In genomic region chr6:87731818-87732661, GRCh38 we compare ENCODE assay signal across 8 cellular contexts. TPM values are rescaled to one million over a fixed set of nuclear protein-coding genes. Genes with fewer than 3 reads are reported as not detected.
A peak's percentile ranks its signal among the peaks of the same experiment; 100 is the strongest.
DNase-seq lines count a peak whose midpoint lies in the region; ATAC-seq and FAIRE-seq lines count a peak whose summit lies in the region.

No MANE protein-coding gene starts in this region.

- peaks cover 6% of the 10 kb centered on the region for H3K9me3 Mint-ChIP-seq in T-helper 1 cell treated with Interleukin-12 subunit alpha and Interleukin-12 subunit beta and Interleukin-4 antibody, amounts not matched to agents 30 μg/mL and 1 μg/mL, for 36 hours

- H3K36me3 Mint-ChIP-seq in T-helper 1 cell treated with Interleukin-12 subunit alpha and Interleukin-12 subunit beta and Interleukin-4 antibody, amounts not matched to agents 30 μg/mL and 1 μg/mL, for 36 hours (ENCODE audit: low read depth) = peaks cover 5% of the 10 kb centered on the region

- ATAC-seq in activated CD4-positive, CD25-positive, alpha-beta regulatory T cell treated with anti-CD3 and anti-CD28 coated beads, Interleukin-2, amount 50 U/mL, for 24 hours = peak; percentile 38 to 55
- peak; percentile 79 for ATAC-seq in HG02610 (IDR thresholded peaks at IDR 0.05; ENCODE audit: unreplicated experiment)

- H3K27me3 Mint-ChIP-seq in T-helper 1 cell treated with Interleukin-12 subunit alpha and Interleukin-12 subunit beta and Interleukin-4 antibody, amounts not matched to agents 30 μg/mL and 1 μg/mL, for 36 hours (ENCODE audit: low read depth) = no peaks in the 10 kb centered on the region

- H3K4me3 Mint-ChIP-seq in T-helper 1 cell treated with Interleukin-12 subunit alpha and Interleukin-12 subunit beta and Interleukin-4 antibody, amounts not matched to agents 30 μg/mL and 1 μg/mL, for 36 hours = no peak overlapping the region

- peaks cover 14% of the 10 kb centered on the region for H3K4me1 Mint-ChIP-seq in T-helper 1 cell treated with Interleukin-12 subunit alpha and Interleukin-12 subunit beta and Interleukin-4 antibody, amounts not matched to agents 30 μg/mL and 1 μg/mL, for 36 hours (ENCODE audit: low read depth)

- DNase-seq in activated CD4-positive, CD25-positive, alpha-beta regulatory T cell treated with anti-CD3 and anti-CD28 coated beads, Interleukin-2, amount 50 U/mL, for 72 hours = no peak
- DNase-seq in NCI-H1092 treated with DMSO at 0.1 percent for 48 hours (lab: John Stamatoyannopoulos, UW) = peak; percentile 69
- peak; percentile 88 for DNase-seq in dermis blood vessel endothelial cell
- DNase-seq in mesenteric fat pad (ENCODE audit: low spot score) = peak; percentile 93
- peak; percentile 70 for DNase-seq in urothelium cell line (ENCODE audit: low spot score)

- H3K27ac Mint-ChIP-seq in T-helper 1 cell treated with Interleukin-12 subunit alpha and Interleukin-12 subunit beta and Interleukin-4 antibody, amounts not matched to agents 30 μg/mL and 1 μg/mL, for 36 hours = peak overlapping the region; percentile 69

- FAIRE-seq in urothelium cell line (lab: Jason Lieb, UNC) = no peak

RNA-seq across cellular contexts. Expression of gene AKIRIN2, which starts 30.0 kb away (rescaled TPM):
- total RNA-seq in dermis blood vessel endothelial cell = 15.1 and 22.2 TPM in 2 replicates
- 55.7 TPM for total RNA-seq in mesenteric fat pad
